8 cellular contexts compared by ENCODE assay signal in genomic region chr3:186648851-186649250, GRCh38. TPM values are rescaled to one million over a fixed set of nuclear protein-coding genes. Genes with fewer than 3 reads are reported as not detected.
"Had no signal": no experiment of that assay in that cellular context is flagged by ENCODE, and none has a peak within 500 bp of the region (broad histone marks: within the 10 kb centered on the region; RNA-seq: fewer than 3 reads in every experiment).

No MANE protein-coding gene starts in this region.

- H3K4me1 ChIP-seq: HAP-1 had no signal

- H3K4me3 ChIP-seq: HAP-1, K562 had no signal

- H3K9me3 ChIP-seq: HAP-1 had no signal

- DNase-seq: GOT3, H7, IMR-90, KG1 had no signal

- ATAC-seq: K562 had no signal

- H3K36me3 ChIP-seq: HAP-1 had no signal

- H3K27ac ChIP-seq: HL-60 had no signal

RNA-seq across cellular contexts. Expression of gene FETUB, which starts 8.7 kb away (rescaled TPM):
- total RNA-seq: H4, H7, IMR-90, K562 had no signal
- polyA plus RNA-seq: IMR-90, K562 had no signal

RNA-seq across cellular contexts. Expression of gene HRG, which starts 17.0 kb away (rescaled TPM):
- total RNA-seq: H4, IMR-90, K562 had no signal
- polyA plus RNA-seq: IMR-90, K562 had no signal

RNA-seq across cellular contexts. Expression of gene AHSG, which starts 36.0 kb away (rescaled TPM):
- total RNA-seq: H4, H7, IMR-90 had no signal
- polyA plus RNA-seq: IMR-90, K562 had no signal
